In genomic region chr16:695355-696089, GRCh38 we compare ENCODE assay signal across 8 cellular contexts.
DNase-seq lines count a peak whose midpoint lies in the region; ATAC-seq and TF ChIP-seq lines count a peak whose summit lies in the region.

No MANE protein-coding gene starts in this region.

- DNase-seq in NCI-H510A (lab: John Stamatoyannopoulos, UW), result peak; percentile 87
- peak; percentile 80 for DNase-seq in activated T-cell treated with anti-CD3 and anti-CD28 coated beads, Interleukin-2, amount 50 U/mL, for 1 hour
- peak; percentile 51 to 72 (median 52) for DNase-seq in stimulated activated CD4-positive, alpha-beta T cell treated with anti-CD3 and anti-CD28 coated beads, TNF-alpha, amount 100 ng/mL, for 48 hours (ENCODE audit: low read depth in 3 of 3)
- DNase-seq in GM19240 (ENCODE audit: insufficient read length, low spot score), result no peak
- no peak for DNase-seq in brain microvascular endothelial cell

- in situ Hi-C loops in brain microvascular endothelial cell (cut with HindIII; ENCODE audit: low pct_ligation_motif_present, low sequenced_read_pairs), result no loop called here

- H3K27me3 ChIP-seq in brain microvascular endothelial cell (replicated peaks), result peaks cover 40% of the 10 kb centered on the region

- ATAC-seq in GM18867 (IDR thresholded peaks at IDR 0.05; ENCODE audit: unreplicated experiment) (peak; percentile 38), HG03108 (IDR thresholded peaks at IDR 0.05; ENCODE audit: unreplicated experiment) (no peak)

- no peak for TF ChIP-seq CTCF in brain microvascular endothelial cell (IDR thresholded peaks at IDR 0.05; ENCODE audit: low read depth, low read length, missing control alignments)

- H3K36me3 ChIP-seq in brain microvascular endothelial cell (replicated peaks), result no peaks in the 10 kb centered on the region

- H3K27ac ChIP-seq in brain microvascular endothelial cell, result no peak overlapping the region

- H3K4me3 ChIP-seq in iPS-18c (ENCODE audit: insufficient read depth, low read depth, low read length) (peak overlapping the region; percentile 65), brain microvascular endothelial cell (ENCODE audit: low read depth, low read length) (no peak overlapping the region)

- H3K9me3 ChIP-seq in iPS-18c (ENCODE audit: control insufficient read depth, insufficient read depth, low read length), result no peaks in the 10 kb centered on the region

Comparison
In these comparisons a context has a peak if more than half of its experiments do, and no peak if none do; other contexts are left out.
1. DNase-seq: peak in NCI-H510A (single experiment), activated T-cell treated with anti-CD3 and anti-CD28 coated beads, Interleukin-2, amount 50 U/mL, for 1 hour (single experiment) and stimulated activated CD4-positive, alpha-beta T cell treated with anti-CD3 and anti-CD28 coated beads, TNF-alpha, amount 100 ng/mL, for 48 hours (3 of 3); none in GM19240 (single experiment) and brain microvascular endothelial cell (single experiment).